Comparison of ENCODE assay signal across 12 cellular contexts in genomic region chr10:57844387-57844998, GRCh38.
"Had no signal": no experiment of that assay in that cellular context is flagged by ENCODE, and none has a peak within 500 bp of the region (broad histone marks: within the 10 kb centered on the region; RNA-seq: fewer than 3 reads in every experiment).

No MANE protein-coding gene starts in this region.

- H3K4me3 ChIP-seq: esophagus squamous epithelium, tibial nerve had no signal

- H3K27ac ChIP-seq: esophagus squamous epithelium, neutrophil, tibial nerve had no signal

- H3K36me3 ChIP-seq: esophagus squamous epithelium, neutrophil, tibial nerve had no signal

- H3K4me1 ChIP-seq: esophagus squamous epithelium, tibial nerve had no signal

- ATAC-seq: natural killer cell had no signal

- DNase-seq: activated CD4-positive, alpha-beta T cell treated with anti-CD3 and anti-CD28 coated beads, Interleukin-2, amount 10 ng/mL, durations not matched to agents 7 days and 5 days; activated CD4-positive, CD25-positive, alpha-beta regulatory T cell; activated naive CD4-positive, alpha-beta T cell treated with Interleukin-2 at 50 U/mL for 16 hours; anterior cingulate cortex; effector CD8-positive, alpha-beta T cell; esophagus squamous epithelium; kidney glomerular epithelial cell; natural killer cell; stimulated activated CD4-positive, alpha-beta T cell treated with anti-CD3 and anti-CD28 coated beads, Interleukin-4, amount 100 ng/mL, for 24 hours; stimulated activated naive CD4-positive, alpha-beta T cell had no signal

- H3K27me3 ChIP-seq: esophagus squamous epithelium, neutrophil, tibial nerve had no signal

- H3K9me3 ChIP-seq: neutrophil had no signal
